In the genomic region with DNA sequence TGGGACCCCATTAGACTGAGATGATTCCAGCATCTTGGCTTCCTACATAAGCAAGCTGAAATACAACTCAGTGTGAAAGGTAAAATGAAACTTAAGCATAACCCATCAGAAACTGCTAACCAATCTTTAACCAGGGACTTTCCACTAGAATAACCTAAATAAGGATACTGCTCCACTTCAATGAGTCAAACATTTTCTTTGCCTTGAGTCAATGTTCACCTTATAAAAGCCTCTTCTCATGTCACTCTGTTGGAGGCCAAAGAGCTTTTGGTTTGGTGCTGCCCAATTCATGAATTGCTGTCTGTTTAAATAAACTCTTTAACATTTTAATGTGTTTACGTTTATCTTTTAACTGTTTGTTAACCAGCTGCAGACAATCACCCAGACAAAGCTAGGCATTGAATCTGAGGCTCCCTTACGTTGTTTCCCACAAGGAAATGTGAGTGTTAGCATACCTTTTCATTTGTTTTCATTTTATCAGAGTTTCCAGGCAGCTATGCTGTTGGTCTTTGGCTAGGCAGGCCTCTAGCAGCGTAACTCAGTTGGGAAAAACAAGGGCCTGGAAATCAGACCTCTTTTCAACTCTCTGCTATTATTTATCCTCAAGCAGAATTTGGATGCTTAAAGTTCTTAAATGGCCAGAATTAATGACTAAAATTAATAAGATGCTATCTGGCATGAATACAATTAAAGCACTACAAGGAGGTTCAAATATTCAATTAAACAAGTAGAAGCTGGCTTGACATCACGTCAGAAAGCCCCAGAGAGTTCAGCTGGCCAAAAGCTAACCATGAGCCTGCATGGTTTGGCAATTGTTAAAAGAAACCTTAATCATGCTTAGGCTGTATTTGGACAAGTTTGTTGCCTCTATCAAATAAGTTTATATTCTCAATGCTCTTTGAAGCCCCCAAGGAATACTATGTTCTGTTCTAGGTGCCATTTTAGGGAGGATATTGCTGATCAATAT, we compare ENCODE assay signal across 16 cellular contexts.
DNase-seq lines count a peak whose midpoint lies in the region; ATAC-seq and TF ChIP-seq lines count a peak whose summit lies in the region.
"Had no signal": no experiment of that assay in that cellular context is flagged by ENCODE, and none has a peak within 500 bp of the region (broad histone marks: within the 10 kb centered on the region; RNA-seq: fewer than 3 reads in every experiment).

No MANE protein-coding gene starts in this region.

- peaks cover 7% of the 10 kb centered on the region for H3K4me1 ChIP-seq in HUES48 (ENCODE audit: control insufficient read depth, insufficient read depth, low read length)
- H3K4me1 ChIP-seq: upper lobe of left lung had no signal

- peaks cover 15% of the 10 kb centered on the region for H3K9me3 Mint-ChIP-seq in activated CD8-positive, alpha-beta memory T cell treated with anti-CD3 and anti-CD28 coated beads, Interleukin-2, amount 10 ng/mL, durations not matched to agents 7 days and 5 days (ENCODE audit: low read depth)
- peaks cover 5% of the 10 kb centered on the region for H3K9me3 Mint-ChIP-seq in CD4-positive, alpha-beta T cell

- H3K36me3 ChIP-seq in HUES48 (ENCODE audit: control insufficient read depth, insufficient read depth, low read length), result no peaks in the 10 kb centered on the region
- H3K36me3 ChIP-seq: upper lobe of left lung had no signal

- DNase-seq in NCI-H446 treated with DMSO at 0.1 percent for 48 hours (lab: John Stamatoyannopoulos, UW) (peak; percentile 22), NCI-H446 (lab: John Stamatoyannopoulos, UW) (no peak), sciatic nerve (ENCODE audit: low spot score) (no peak), NCI-H2196 (lab: John Stamatoyannopoulos, UW; ENCODE audit: unreplicated experiment) (no peak)
- no peak for DNase-seq in activated CD8-positive, alpha-beta memory T cell treated with anti-CD3 and anti-CD28 coated beads, Interleukin-2, amount 10 ng/mL, durations not matched to agents 7 days and 5 days
- no peak for DNase-seq in CD4-positive, alpha-beta T cell
- DNase-seq: activated CD8-positive, alpha-beta memory T cell treated with anti-CD3 and anti-CD28 coated beads for 24 hours; activated naive CD8-positive, alpha-beta T cell treated with anti-CD3 and anti-CD28 coated beads, Interleukin-2, amount 10 ng/mL, durations not matched to agents 7 days and 5 days; DMS53; hippocampal formation; upper lobe of left lung had no signal

- H3K27ac ChIP-seq in HUES48 (ENCODE audit: low read depth, low read length), result peak overlapping the region; percentile 57
- H3K27ac ChIP-seq in CD4-positive, alpha-beta T cell (ENCODE audit: low read depth, low read length), result no peak overlapping the region
- H3K27ac ChIP-seq: 22Rv1, HL-60, upper lobe of left lung had no signal

- intact Hi-C loops in sciatic nerve (cut with DNase I), result no loop called here
- intact Hi-C loops in CD4-positive, alpha-beta T cell (cut with DNase I, micrococcal nuclease), result no loop called here

- H3K9ac ChIP-seq in HUES48 (ENCODE audit: low read depth, low read length), result no peak overlapping the region

- H3K27me3 ChIP-seq in HUES48 (ENCODE audit: control insufficient read depth, insufficient read depth, low read length), result no peaks in the 10 kb centered on the region
- no peaks in the 10 kb centered on the region for H3K27me3 ChIP-seq in CD4-positive, alpha-beta T cell (ENCODE audit: control insufficient read depth, insufficient read depth, low read length)
- H3K27me3 ChIP-seq: upper lobe of left lung had no signal

- CTCF ChIA-PET in activated CD8-positive, alpha-beta memory T cell treated with anti-CD3 and anti-CD28 coated beads, Interleukin-2, amount 10 ng/mL, durations not matched to agents 7 days and 5 days (lab: Charles Lee), result no interaction called here
- CTCF ChIA-PET in CD4-positive, alpha-beta T cell (lab: Charles Lee), result no interaction called here

- peaks cover 8% of the 10 kb centered on the region for H3K9me3 ChIP-seq in HUES48 (ENCODE audit: control insufficient read depth, insufficient read depth, low read length)
- H3K9me3 ChIP-seq in CD4-positive, alpha-beta T cell (ENCODE audit: control insufficient read depth, low read length), result no peaks in the 10 kb centered on the region
- H3K9me3 ChIP-seq: upper lobe of left lung had no signal

- ATAC-seq in HG02678 (IDR thresholded peaks at IDR 0.05; ENCODE audit: unreplicated experiment) (peak; percentile 78), sciatic nerve (peak; percentile 56)
- no peak for ATAC-seq in activated CD8-positive, alpha-beta memory T cell treated with anti-CD3 and anti-CD28 coated beads, Interleukin-2, amount 10 ng/mL, durations not matched to agents 7 days and 5 days
- ATAC-seq in CD4-positive, alpha-beta T cell (ENCODE audit: poor library complexity), result no peak

- TF ChIP-seq CTCF in CD4-positive, alpha-beta T cell (IDR thresholded peaks at IDR 0.05), result no peak

- no peaks in the 10 kb centered on the region for H3K27me3 Mint-ChIP-seq in activated CD8-positive, alpha-beta memory T cell treated with anti-CD3 and anti-CD28 coated beads, Interleukin-2, amount 10 ng/mL, durations not matched to agents 7 days and 5 days
- H3K27me3 Mint-ChIP-seq in CD4-positive, alpha-beta T cell, result no peaks in the 10 kb centered on the region

- POLR2A ChIA-PET in CD4-positive, alpha-beta T cell (lab: Charles Lee), result no interaction called here

- no peak overlapping the region for H3K4me3 ChIP-seq in HUES48 (ENCODE audit: low read depth, low read length)
- H3K4me3 ChIP-seq: upper lobe of left lung had no signal

- H3K36me3 Mint-ChIP-seq in activated CD8-positive, alpha-beta memory T cell treated with anti-CD3 and anti-CD28 coated beads, Interleukin-2, amount 10 ng/mL, durations not matched to agents 7 days and 5 days, result no peaks in the 10 kb centered on the region
- H3K36me3 Mint-ChIP-seq in CD4-positive, alpha-beta T cell (ENCODE audit: low read depth), result no peaks in the 10 kb centered on the region
- H3K36me3 Mint-ChIP-seq: activated naive CD8-positive, alpha-beta T cell treated with anti-CD3 and anti-CD28 coated beads, Interleukin-2, amount 10 ng/mL, durations not matched to agents 7 days and 5 days had no signal

- no peak overlapping the region for H3K4me3 Mint-ChIP-seq in activated CD8-positive, alpha-beta memory T cell treated with anti-CD3 and anti-CD28 coated beads, Interleukin-2, amount 10 ng/mL, durations not matched to agents 7 days and 5 days
- H3K4me3 Mint-ChIP-seq in CD4-positive, alpha-beta T cell, result no peak overlapping the region
- H3K4me3 Mint-ChIP-seq: activated naive CD8-positive, alpha-beta T cell treated with anti-CD3 and anti-CD28 coated beads, Interleukin-2, amount 10 ng/mL, durations not matched to agents 7 days and 5 days; T-helper 1 cell treated with Interleukin-12 subunit alpha and Interleukin-12 subunit beta and Interleukin-4 antibody, amounts not matched to agents 30 μg/mL and 1 μg/mL, for 36 hours had no signal

- no peaks in the 10 kb centered on the region for H3K4me1 Mint-ChIP-seq in activated CD8-positive, alpha-beta memory T cell treated with anti-CD3 and anti-CD28 coated beads, Interleukin-2, amount 10 ng/mL, durations not matched to agents 7 days and 5 days
- H3K4me1 Mint-ChIP-seq in CD4-positive, alpha-beta T cell (ENCODE audit: low read depth), result no peaks in the 10 kb centered on the region
- H3K4me1 Mint-ChIP-seq: activated naive CD8-positive, alpha-beta T cell treated with anti-CD3 and anti-CD28 coated beads, Interleukin-2, amount 10 ng/mL, durations not matched to agents 7 days and 5 days had no signal

- no peak overlapping the region for H3K27ac Mint-ChIP-seq in activated CD8-positive, alpha-beta memory T cell treated with anti-CD3 and anti-CD28 coated beads, Interleukin-2, amount 10 ng/mL, durations not matched to agents 7 days and 5 days
- no peak overlapping the region for H3K27ac Mint-ChIP-seq in CD4-positive, alpha-beta T cell
- H3K27ac Mint-ChIP-seq: activated naive CD8-positive, alpha-beta T cell treated with anti-CD3 and anti-CD28 coated beads, Interleukin-2, amount 10 ng/mL, durations not matched to agents 7 days and 5 days; T-helper 1 cell treated with Interleukin-12 subunit alpha and Interleukin-12 subunit beta and Interleukin-4 antibody, amounts not matched to agents 30 μg/mL and 1 μg/mL, for 36 hours had no signal

Comparison
In these comparisons a context has a peak if more than half of its experiments do, and no peak if none do; other contexts are left out.
1. ATAC-seq: peak in HG02678 (single experiment) and sciatic nerve (single experiment); none in activated CD8-positive, alpha-beta memory T cell treated with anti-CD3 and anti-CD28 coated beads, Interleukin-2, amount 10 ng/mL, durations not matched to agents 7 days and 5 days (single experiment) and CD4-positive, alpha-beta T cell (single experiment).